In genomic region chr7:50599385-50599784, GRCh38 we compare ENCODE assay signal across 34 cellular contexts. TPM values are rescaled to one million over a fixed set of nuclear protein-coding genes. Genes with fewer than 3 reads are reported as not detected.
DNase-seq lines count a peak whose midpoint lies in the region; ATAC-seq and TF ChIP-seq lines count a peak whose summit lies in the region.
"Had no signal": no experiment of that assay in that cellular context is flagged by ENCODE, and none has a peak within 500 bp of the region (broad histone marks: within the 10 kb centered on the region; RNA-seq: fewer than 3 reads in every experiment).

No MANE protein-coding gene starts in this region.

- no peak overlapping the region for H2BK120ac ChIP-seq in H9 (ENCODE audit: low read depth, low read length, poor library complexity, severe bottlenecking)

- H3K4me1 Mint-ChIP-seq in H9 (peaks cover 22 to 26% of the 10 kb centered on the region in 2 experiments), endodermal cell (peaks cover 8% of the 10 kb centered on the region)
- H3K4me1 Mint-ChIP-seq: natural killer cell had no signal

- H3K23me2 ChIP-seq in H9 (ENCODE audit: insufficient read length, low read depth, low read length, poor library complexity, severe bottlenecking), result no peaks in the 10 kb centered on the region

- H3K9me3 ChIP-seq in H9 (ENCODE audit: control insufficient read depth, low read depth, low read length), result no peaks in the 10 kb centered on the region
- no peaks in the 10 kb centered on the region for H3K9me3 ChIP-seq in hepatocyte (ENCODE audit: low read depth)
- no peaks in the 10 kb centered on the region for H3K9me3 ChIP-seq in endodermal cell (ENCODE audit: control insufficient read depth, low read length)
- H3K9me3 ChIP-seq: BE2C, lower lobe of right lung, Peyer's patch, tibial artery had no signal

- no peak overlapping the region for H3K4ac ChIP-seq in H9 (ENCODE audit: low read depth, low read length)

- H3K9ac ChIP-seq in H9 (ENCODE audit: extremely low read depth, insufficient read length, low read length) (no peak overlapping the region), endodermal cell (ENCODE audit: extremely low read depth, low read length, poor library complexity, severe bottlenecking) (no peak overlapping the region)

- no peak overlapping the region for H2BK12ac ChIP-seq in H9 (ENCODE audit: insufficient read length, low read depth, low read length)

- no peak overlapping the region for H3K4me3 ChIP-seq in hepatocyte
- H3K4me3 ChIP-seq in endodermal cell (ENCODE audit: low read length), result no peak overlapping the region
- H3K4me3 ChIP-seq: lower lobe of right lung, Peyer's patch, smooth muscle cell, tibial artery had no signal

- H3K27me3 ChIP-seq in H9 (ENCODE audit: insufficient read depth, low read length) (no peaks in the 10 kb centered on the region), hepatocyte (no peaks in the 10 kb centered on the region), endodermal cell (ENCODE audit: control insufficient read depth, insufficient read depth, low read length, poor library complexity, severe bottlenecking) (no peaks in the 10 kb centered on the region)
- H3K27me3 ChIP-seq: BE2C, brain microvascular endothelial cell, Peyer's patch, tibial artery had no signal

- WGBS in H9 (ENCODE audit: extremely low coverage, insufficient read length, low lambda C conversion rate), result no CpG with 5 or more reads among the region's 12 CpGs
- 73% methylated on average over 12 of the region's 12 CpGs for WGBS in hepatocyte (ENCODE audit: low lambda C conversion rate, missing lambda C conversion rate)
- 92 to 98% methylated on average over 6 to 12 of the region's 12 CpGs for WGBS in endodermal cell (ENCODE audit: insufficient coverage in 1 of 2, insufficient read length in 1 of 2), 2 experiments

- H3K27me3 Mint-ChIP-seq in H9 (ENCODE audit: low read depth), result no peaks in the 10 kb centered on the region
- H3K27me3 Mint-ChIP-seq in endodermal cell (ENCODE audit: insufficient read depth), result no peaks in the 10 kb centered on the region
- H3K27me3 Mint-ChIP-seq: activated T-cell treated with anti-CD3 and anti-CD28 coated beads, Interleukin-2, amount 50 U/mL, for 24 hours had no signal

- no peak for ATAC-seq in GM21576 (IDR thresholded peaks at IDR 0.05; ENCODE audit: unreplicated experiment)
- ATAC-seq: lower lobe of right lung, natural killer cell had no signal

- H3K36me3 ChIP-seq in hepatocyte (replicated peaks; ENCODE audit: insufficient read depth, low read depth), result no peaks in the 10 kb centered on the region
- H3K36me3 ChIP-seq in endodermal cell (ENCODE audit: control insufficient read depth, insufficient read depth, low read length), result peaks cover 87% of the 10 kb centered on the region
- H3K36me3 ChIP-seq: BE2C, WERI-Rb-1 had no signal

- no peak overlapping the region for H3K56ac ChIP-seq in H9 (ENCODE audit: insufficient read length, low read depth, low read length)

- H3K36me3 Mint-ChIP-seq in H9 (ENCODE audit: insufficient read depth in 1 of 3, low read depth in 3 of 3), result peaks cover 31 to 69% (median 45%) of the 10 kb centered on the region in 3 experiments
- H3K36me3 Mint-ChIP-seq in endodermal cell (ENCODE audit: low read depth), result peaks cover 71% of the 10 kb centered on the region
- H3K36me3 Mint-ChIP-seq: natural killer cell had no signal

- no peak overlapping the region for H2AK5ac ChIP-seq in H9 (ENCODE audit: insufficient read length, low read length)

- no peak overlapping the region for H3T11ph ChIP-seq in H9 (ENCODE audit: low read length)

- H3K9me3 Mint-ChIP-seq in H9 (no peaks in the 10 kb centered on the region), endodermal cell (no peaks in the 10 kb centered on the region)
- H3K9me3 Mint-ChIP-seq: activated CD4-positive, alpha-beta T cell treated with anti-CD3 and anti-CD28 coated beads, Interleukin-2, amount 10 ng/mL, durations not matched to agents 24 days and 14 days; activated T-cell treated with anti-CD3 and anti-CD28 coated beads, Interleukin-2, amount 50 U/mL, for 24 hours; CD8-positive, alpha-beta memory T cell; natural killer cell had no signal

- no peak overlapping the region for H4K5ac ChIP-seq in H9 (ENCODE audit: insufficient read length, low read depth, low read length)

- TF ChIP-seq CTCF in H9 (conservative IDR thresholded peaks at IDR 0.05) (no peak), hepatocyte (IDR thresholded peaks at IDR 0.05; ENCODE audit: poor library complexity) (no peak), GM20000 (IDR thresholded peaks at IDR 0.05; ENCODE audit: extremely low read depth, missing control alignments) (no peak), endodermal cell (conservative IDR thresholded peaks at IDR 0.05) (no peak)

- H3K27ac ChIP-seq in H9 (ENCODE audit: insufficient read length, low read depth, low read length) (no peak overlapping the region), caudate nucleus (ENCODE audit: low read depth, low read length) (peak overlapping the region; percentile 55), hepatocyte (no peak overlapping the region), endodermal cell (ENCODE audit: low read depth, low read length) (no peak overlapping the region)
- H3K27ac ChIP-seq: brain microvascular endothelial cell, epithelial cell of prostate, lower lobe of right lung, Peyer's patch, tibial artery, WERI-Rb-1 had no signal

- H4K20me1 ChIP-seq in H9 (ENCODE audit: control insufficient read depth, insufficient read depth, insufficient read length) (no peaks in the 10 kb centered on the region), hepatocyte (ENCODE audit: insufficient read depth, poor library complexity, severe bottlenecking) (no peaks in the 10 kb centered on the region)

- no peaks in the 10 kb centered on the region for H3K79me1 ChIP-seq in H9 (ENCODE audit: insufficient read depth, low read depth, low read length, poor library complexity, severe bottlenecking)

- no peak overlapping the region for H3K18ac ChIP-seq in H9 (ENCODE audit: insufficient read length, low read depth, low read length)

- H2BK20ac ChIP-seq in H9 (ENCODE audit: low read depth, low read length, poor library complexity, severe bottlenecking), result no peak overlapping the region

- H3K27ac Mint-ChIP-seq in H9 (peak overlapping the region in 2 of 3 experiments; percentile 4 to 35; a peak in 3 of 7 replicates), endodermal cell (no peak overlapping the region)
- H3K27ac Mint-ChIP-seq: activated CD4-positive, alpha-beta T cell treated with anti-CD3 and anti-CD28 coated beads, Interleukin-2, amount 10 ng/mL, durations not matched to agents 24 days and 14 days; activated T-cell treated with anti-CD3 and anti-CD28 coated beads, Interleukin-2, amount 50 U/mL, for 24 hours; natural killer cell had no signal

- DNase-seq in COLO668 (lab: John Stamatoyannopoulos, UW; ENCODE audit: unreplicated experiment) (peak; percentile 31), H9 (no peak), NCI-H345 treated with DMSO at 0.1 percent for 48 hours (lab: John Stamatoyannopoulos, UW; ENCODE audit: unreplicated experiment) (peak; percentile 37), caudate nucleus (lab: John Stamatoyannopoulos, UW) (peak in 16 of 61 donors; percentile 11 to 63 (median 26)), hepatocyte (ENCODE audit: low spot score) (no peak), GM20000 (ENCODE audit: low spot score) (no peak), endodermal cell (no peak)
- DNase-seq: activated CD4-positive, alpha-beta T cell treated with anti-CD3 and anti-CD28 coated beads, Interleukin-2, amount 10 ng/mL, durations not matched to agents 24 days and 14 days; activated gamma-delta T cell treated with Interleukin-2 at 50 U/mL for 16 hours; activated T-cell treated with anti-CD3 and anti-CD28 coated beads, Interleukin-2, amount 50 U/mL, for 24 hours; BE2C; brain microvascular endothelial cell; CD8-positive, alpha-beta memory T cell; DMS79 treated with DMSO at 0.1 percent for 48 hours; glutamatergic neuron; KBM-7; kidney; lower lobe of right lung; natural killer cell; NCI-H1694; NCI-H226; Peyer's patch; SIG-M5; stimulated activated CD4-positive, alpha-beta T cell treated with anti-CD3 and anti-CD28 coated beads, Interleukin-1b, Interleukin-23, amount 100 ng/mL, for 48 hours; stimulated activated CD8-positive, alpha-beta memory T cell treated with anti-CD3 and anti-CD28 coated beads, Interleukin-4, amount 100 ng/mL, for 48 hours; SW 1271; T-helper 9 cell; tibial artery; WERI-Rb-1 had no signal

- H4K91ac ChIP-seq in H9 (ENCODE audit: insufficient read length, low read depth, low read length), result no peak overlapping the region

- H3K9me2 ChIP-seq in hepatocyte (replicated peaks; ENCODE audit: insufficient read depth), result no peaks in the 10 kb centered on the region

- H2BK15ac ChIP-seq in H9 (ENCODE audit: low read depth, low read length), result no peak overlapping the region

- H3K4me3 Mint-ChIP-seq in H9 (no peak overlapping the region), endodermal cell (no peak overlapping the region)
- H3K4me3 Mint-ChIP-seq: activated CD4-positive, alpha-beta T cell treated with anti-CD3 and anti-CD28 coated beads, Interleukin-2, amount 10 ng/mL, durations not matched to agents 24 days and 14 days; activated T-cell treated with anti-CD3 and anti-CD28 coated beads, Interleukin-2, amount 50 U/mL, for 24 hours; CD8-positive, alpha-beta memory T cell; natural killer cell had no signal

- H3K4me1 ChIP-seq in H9 (ENCODE audit: insufficient read depth, low read length), result no peaks in the 10 kb centered on the region
- H3K4me1 ChIP-seq in hepatocyte (ENCODE audit: insufficient read depth), result no peaks in the 10 kb centered on the region
- peaks cover 6% of the 10 kb centered on the region for H3K4me1 ChIP-seq in endodermal cell (ENCODE audit: control insufficient read depth, insufficient read depth, low read length)
- H3K4me1 ChIP-seq: lower lobe of right lung, Peyer's patch, tibial artery had no signal

- no peak overlapping the region for H2AFZ ChIP-seq in H9 (ENCODE audit: low read length)
- no peak overlapping the region for H2AFZ ChIP-seq in hepatocyte

- no peak overlapping the region for H2BK5ac ChIP-seq in H9 (ENCODE audit: insufficient read length, low read length)

- no peaks in the 10 kb centered on the region for H3K79me2 ChIP-seq in H9 (ENCODE audit: insufficient read depth, low read length)
- H3K79me2 ChIP-seq in hepatocyte, result no peaks in the 10 kb centered on the region

- no peak overlapping the region for H3K14ac ChIP-seq in H9 (ENCODE audit: insufficient read depth, low read length)

- H4K8ac ChIP-seq in H9 (replicated peaks; ENCODE audit: insufficient read length, low read depth, low read length), result no peak overlapping the region

- no peak overlapping the region for H3K23ac ChIP-seq in H9 (ENCODE audit: insufficient read length, low read depth, low read length)

- H3K4me2 ChIP-seq in H9 (ENCODE audit: insufficient read depth, insufficient read length, low read length), result no peak overlapping the region
- H3K4me2 ChIP-seq in hepatocyte, result no peak overlapping the region
- H3K4me2 ChIP-seq: smooth muscle cell had no signal

RNA-seq across cellular contexts. Expression of gene DDC, which starts 34.2 kb away (rescaled TPM):
- not detected in 2 replicates for total RNA-seq in H9 (2021)
- total RNA-seq in hepatocyte, result 56.1 and 58.0 TPM in 2 replicates
- 37.8 and 42.4 TPM in 2 replicates for polyA plus RNA-seq in hepatocyte
- total RNA-seq in endodermal cell, result 1 to 10 TPM; 1.1 TPM
- polyA plus RNA-seq in endodermal cell (2013, experiment 1 of 2), result 2.1 TPM
- polyA plus RNA-seq in endodermal cell (2013, experiment 2 of 2), result 1.4 TPM
- total RNA-seq: CD8-positive, alpha-beta memory T cell; HT1080; natural killer cell; osteocyte; smooth muscle cell had no signal
- polyA plus RNA-seq: CD8-positive, alpha-beta memory T cell; smooth muscle cell had no signal

Comparison
In these comparisons a context has a peak if more than half of its experiments do, and no peak if none do; other contexts are left out.
1. DNase-seq: peak in COLO668 (single experiment) and NCI-H345 treated with DMSO at 0.1 percent for 48 hours (single experiment); none in H9 (single experiment), hepatocyte (single experiment), GM20000 (single experiment) and endodermal cell (single experiment).
2. RNA of gene DDC, which starts 34.2 kb away (total RNA-seq): 56.1 to 58.0 TPM in hepatocyte; 1.1 TPM in endodermal cell and not detected in H9; every median in the first group is over 10 times any median in the second.